In the genomic region with DNA sequence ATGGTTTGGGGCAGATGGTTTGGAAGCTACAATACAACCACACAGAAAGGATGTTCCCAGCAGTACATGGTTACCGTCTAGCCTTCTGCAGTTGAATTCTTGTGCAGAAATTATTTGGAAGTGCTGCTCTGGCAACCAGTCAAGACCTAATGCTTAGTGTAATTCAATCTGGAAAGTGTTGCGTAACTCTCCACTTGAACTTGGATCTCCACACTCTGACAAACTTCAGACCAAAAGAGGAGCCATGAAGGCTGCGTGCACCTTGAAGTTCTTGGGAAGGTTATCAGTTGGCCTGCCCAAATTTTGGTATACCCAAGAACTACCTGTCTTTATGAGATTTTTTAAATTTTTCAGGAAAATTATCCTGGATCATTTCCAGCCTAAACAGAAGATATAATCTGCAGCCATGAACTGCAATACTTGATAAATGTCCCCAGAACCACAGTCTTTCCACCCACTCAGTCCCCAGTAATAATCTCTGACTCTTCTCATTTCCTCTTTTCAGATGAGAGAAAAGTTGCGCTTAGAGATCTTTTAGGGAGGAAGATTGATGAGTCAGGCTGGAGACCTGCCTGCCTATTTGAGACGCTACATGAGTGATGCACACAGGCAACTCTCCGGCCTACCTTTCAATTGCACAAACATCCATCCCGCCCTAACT, we compare ENCODE assay signal across 8 cellular contexts.
A peak's percentile ranks its signal among the peaks of the same experiment; 100 is the strongest.
DNase-seq lines count a peak whose midpoint lies in the region; ATAC-seq lines count a peak whose summit lies in the region.

No MANE protein-coding gene starts in this region.

- DNase-seq in NCI-H1436 (lab: John Stamatoyannopoulos, UW) (peak; percentile 14), NCI-H1436 treated with DMSO at 0.1 percent for 48 hours (lab: John Stamatoyannopoulos, UW) (no peak), adipocyte (ENCODE audit: low read depth) (peak; percentile 76), mucosa of gallbladder (ENCODE audit: low spot score) (peak; percentile 72), NCI-H82 (lab: John Stamatoyannopoulos, UW) (no peak), COR-L47 (lab: John Stamatoyannopoulos, UW) (no peak)
- no peak for DNase-seq in activated naive CD4-positive, alpha-beta T cell treated with anti-CD3 and anti-CD28 coated beads, Interleukin-2, amount 50 U/mL, for 72 hours (ENCODE audit: low spot score in 2 of 2)

- peaks cover 11 to 18% of the 10 kb centered on the region in 2 donors for H3K36me3 Mint-ChIP-seq in activated naive CD4-positive, alpha-beta T cell treated with anti-CD3 and anti-CD28 coated beads, Interleukin-2, amount 50 U/mL, for 72 hours

- H3K4me1 ChIP-seq in adipocyte (ENCODE audit: control insufficient read depth, insufficient read depth, low read length) = peaks cover 15% of the 10 kb centered on the region

- no peak overlapping the region for H3K4me3 ChIP-seq in adipocyte (ENCODE audit: low read length)

- H3K9me3 ChIP-seq in adipocyte (ENCODE audit: control insufficient read depth, low read length) = no peaks in the 10 kb centered on the region

- no peak overlapping the region for H3K27ac Mint-ChIP-seq in activated naive CD4-positive, alpha-beta T cell treated with anti-CD3 and anti-CD28 coated beads, Interleukin-2, amount 50 U/mL, for 72 hours

- ATAC-seq in HG03442 (IDR thresholded peaks at IDR 0.05; ENCODE audit: unreplicated experiment) = peak; percentile 97
- no peak for ATAC-seq in activated naive CD4-positive, alpha-beta T cell treated with anti-CD3 and anti-CD28 coated beads, Interleukin-2, amount 50 U/mL, for 72 hours

- peaks cover 3 to 5% of the 10 kb centered on the region in 2 donors for H3K9me3 Mint-ChIP-seq in activated naive CD4-positive, alpha-beta T cell treated with anti-CD3 and anti-CD28 coated beads, Interleukin-2, amount 50 U/mL, for 72 hours

- no peaks in the 10 kb centered on the region for H3K36me3 ChIP-seq in adipocyte (ENCODE audit: control insufficient read depth, insufficient read depth, low read length, severe bottlenecking)

- H3K9ac ChIP-seq in adipocyte (ENCODE audit: low read length) = no peak overlapping the region

- H3K27me3 ChIP-seq in adipocyte (replicated peaks; ENCODE audit: control insufficient read depth, insufficient read depth, low read length) = no peaks in the 10 kb centered on the region

Comparison
In these comparisons a context has a peak if more than half of its experiments do, and no peak if none do; other contexts are left out.
1. DNase-seq: peak in NCI-H1436 (single experiment), adipocyte (single experiment) and mucosa of gallbladder (single experiment); none in NCI-H1436 treated with DMSO at 0.1 percent for 48 hours (single experiment), NCI-H82 (single experiment), activated naive CD4-positive, alpha-beta T cell treated with anti-CD3 and anti-CD28 coated beads, Interleukin-2, amount 50 U/mL, for 72 hours (0 of 2) and COR-L47 (single experiment).